ENCODE assay signal across 20 cellular contexts in genomic region chr2:53952519-53952918, GRCh38.
"Had no signal": no experiment of that assay in that cellular context is flagged by ENCODE, and none has a peak within 500 bp of the region (broad histone marks: within the 10 kb centered on the region; RNA-seq: fewer than 3 reads in every experiment).

No MANE protein-coding gene starts in this region.

- H3K27ac Mint-ChIP-seq: activated naive CD8-positive, alpha-beta T cell treated with anti-CD3 and anti-CD28 coated beads, Interleukin-2, amount 10 ng/mL, durations not matched to agents 7 days and 5 days; nephron had no signal

- H3K9me3 Mint-ChIP-seq: activated naive CD8-positive, alpha-beta T cell treated with anti-CD3 and anti-CD28 coated beads, Interleukin-2, amount 10 ng/mL, durations not matched to agents 7 days and 5 days; central memory CD8-positive, alpha-beta T cell; nephron had no signal

- H3K27ac ChIP-seq: breast epithelium, left ventricle myocardium inferior, neutrophil, ovary, tibial nerve had no signal

- H3K27me3 Mint-ChIP-seq: activated naive CD8-positive, alpha-beta T cell treated with anti-CD3 and anti-CD28 coated beads, Interleukin-2, amount 10 ng/mL, durations not matched to agents 7 days and 5 days; central memory CD8-positive, alpha-beta T cell; progenitor cell of endocrine pancreas had no signal

- H3K4me3 Mint-ChIP-seq: activated naive CD8-positive, alpha-beta T cell treated with anti-CD3 and anti-CD28 coated beads, Interleukin-2, amount 10 ng/mL, durations not matched to agents 7 days and 5 days; central memory CD8-positive, alpha-beta T cell; nephron had no signal

- H3K9me3 ChIP-seq: breast epithelium, left ventricle myocardium inferior, neutrophil, ovary, tibial nerve had no signal

- H3K4me3 ChIP-seq: breast epithelium, left ventricle myocardium inferior, lung, ovary, smooth muscle cell, tibial nerve had no signal

- H3K36me3 ChIP-seq: breast epithelium, ovary had no signal

- DNase-seq: activated CD4-positive, alpha-beta T cell treated with anti-CD3 and anti-CD28 coated beads, Interleukin-2, amount 50 U/mL, for 1 hour; activated effector memory CD4-positive, alpha-beta T cell treated with Interleukin-2 at 50 U/mL for 16 hours; activated naive CD4-positive, alpha-beta T cell treated with Interleukin-2 at 50 U/mL for 16 hours; activated naive CD8-positive, alpha-beta T cell treated with anti-CD3 and anti-CD28 coated beads, Interleukin-2, amount 10 ng/mL, durations not matched to agents 7 days and 5 days; amygdala; dermis blood vessel endothelial cell; effector CD4-positive, alpha-beta T cell; glutamatergic neuron; left ventricle myocardium inferior; ovary; stimulated activated naive CD4-positive, alpha-beta T cell treated with Interleukin-2 at 50 U/mL for 16 hours; T-helper 2 cell had no signal

- H3K27me3 ChIP-seq: breast epithelium, neutrophil, ovary, tibial nerve had no signal

- H3K4me1 ChIP-seq: breast epithelium had no signal
